ENCODE assay signal across 7 cellular contexts in the genomic region with DNA sequence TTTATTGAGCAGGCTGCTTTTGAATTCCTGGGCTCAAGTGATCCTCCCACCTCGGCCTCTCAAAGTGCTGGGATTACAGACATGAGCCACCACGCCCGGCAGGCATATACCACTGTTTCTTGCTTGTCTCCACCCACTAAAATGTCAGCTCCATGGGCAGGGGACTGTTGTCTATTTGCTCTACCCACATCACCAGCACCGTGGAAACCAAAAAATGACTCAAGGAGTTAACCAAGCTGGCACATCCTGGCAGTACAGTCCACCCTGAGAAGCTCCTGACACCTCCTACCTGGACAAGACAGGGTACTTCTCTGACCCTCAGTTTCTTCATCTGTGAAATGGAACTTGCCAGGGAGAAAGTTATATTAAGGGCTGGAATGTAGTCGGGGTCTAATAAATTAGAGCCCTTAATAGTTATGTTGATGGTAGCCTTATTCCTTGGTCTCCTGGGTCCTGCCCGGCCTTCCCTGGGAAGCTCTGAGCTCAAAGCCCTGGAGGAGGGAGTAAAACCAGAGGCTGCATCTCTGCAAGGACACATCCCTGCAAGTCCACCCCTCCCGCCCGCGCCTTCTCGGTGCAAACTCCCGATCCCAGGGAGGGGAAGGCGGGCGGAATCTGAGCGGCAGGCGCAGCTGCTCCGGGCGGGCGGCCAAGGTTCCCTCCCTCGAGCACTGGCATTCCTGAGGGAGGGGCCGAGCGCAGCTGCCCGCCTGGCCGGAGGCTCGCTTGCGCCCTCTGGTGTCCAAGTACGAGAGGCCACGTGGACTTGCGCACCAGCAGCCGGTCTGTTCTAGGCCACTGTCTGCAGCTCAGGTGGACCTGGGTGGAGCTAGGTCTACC. TPM values are rescaled to one million over a fixed set of nuclear protein-coding genes. Genes with fewer than 3 reads are reported as not detected.
DNase-seq lines count a peak whose midpoint lies in the region; ATAC-seq, FAIRE-seq and TF ChIP-seq lines count a peak whose summit lies in the region.

No MANE protein-coding gene starts in this region.

- TF ChIP-seq POLR2A in GM12892 (IDR thresholded peaks at IDR 0.05; ENCODE audit: low read depth, low read length) = no peak

- H3K9me3 ChIP-seq in MG63 = no peaks in the 10 kb centered on the region

- H3K27ac ChIP-seq in foreskin keratinocyte (no peak overlapping the region), substantia nigra (ENCODE audit: low read depth, low read length, poor library complexity, severe bottlenecking) (no peak overlapping the region)

- TF ChIP-seq CTCF in foreskin keratinocyte (conservative IDR thresholded peaks at IDR 0.05) = peak; percentile 99

- peak; percentile 89 for ATAC-seq in foreskin keratinocyte

- H3K4me3 ChIP-seq in MG63 = 0 out of 2 replicates have a peak overlapping the region, but pooled peaks have one; percentile 2

- H3K27me3 ChIP-seq in MG63 (peaks cover 31% of the 10 kb centered on the region), foreskin keratinocyte (peaks cover 34% of the 10 kb centered on the region)

- no peaks in the 10 kb centered on the region for H3K4me1 ChIP-seq in foreskin keratinocyte

- DNase-seq in GM12892 (ENCODE audit: insufficient read length) (peak; percentile 85), MG63 (peak; percentile 97), SHP77 (lab: John Stamatoyannopoulos, UW) (peak; percentile 84 to 94), foreskin keratinocyte (peak; percentile 62 to 83), nucleus accumbens (lab: John Stamatoyannopoulos, UW) (peak in 55 of 56 donors; percentile 18 to 96 (median 81)), substantia nigra (lab: John Stamatoyannopoulos, UW) (peak; percentile 42 to 98 (median 87))
- DNase-seq in activated effector memory CD4-positive, alpha-beta T cell treated with Interleukin-2 at 50 U/mL for 16 hours = peak; percentile 60

- peak; percentile 89 for FAIRE-seq in GM12892 (lab: Jason Lieb, UNC)

- no peaks in the 10 kb centered on the region for H3K36me3 ChIP-seq in MG63

RNA-seq across cellular contexts. Expression of gene RDH8, which starts 14.1 kb away (rescaled TPM):
- not detected for polyA plus RNA-seq in GM12892 (2012; ENCODE audit: missing spikeins)
- not detected in 2 replicates for total RNA-seq in MG63 (2014; rRNA removed; shearing (Covaris generic); ENCODE audit: low replicate concordance)
- not detected in 2 replicates for total RNA-seq in foreskin keratinocyte
- polyA plus RNA-seq in foreskin keratinocyte = not detected in 2 replicates

RNA-seq across cellular contexts. Expression of gene COL5A3, which starts 17.1 kb away (rescaled TPM):
- 0.23 TPM for polyA plus RNA-seq in GM12892 (2012; ENCODE audit: missing spikeins)
- total RNA-seq in MG63 (2014; rRNA removed; shearing (Covaris generic); ENCODE audit: low replicate concordance) = 2.4 and 3.1 TPM in 2 replicates
- 1.8 and 5.0 TPM in 2 replicates for total RNA-seq in foreskin keratinocyte
- 0.97 and 2.5 TPM in 2 replicates for polyA plus RNA-seq in foreskin keratinocyte

RNA-seq across cellular contexts. Expression of gene SHFL, which starts 58.7 kb away (rescaled TPM):
- polyA plus RNA-seq in GM12892 (2012; ENCODE audit: missing spikeins) = 58.7 TPM
- 22.5 and 28.9 TPM in 2 replicates for total RNA-seq in MG63 (2014; rRNA removed; shearing (Covaris generic); ENCODE audit: low replicate concordance)
- 36.7 and 43.7 TPM in 2 replicates for total RNA-seq in foreskin keratinocyte
- 44.4 and 53.7 TPM in 2 replicates for polyA plus RNA-seq in foreskin keratinocyte
